ENCODE assay signal across 6 cellular contexts in the genomic region with DNA sequence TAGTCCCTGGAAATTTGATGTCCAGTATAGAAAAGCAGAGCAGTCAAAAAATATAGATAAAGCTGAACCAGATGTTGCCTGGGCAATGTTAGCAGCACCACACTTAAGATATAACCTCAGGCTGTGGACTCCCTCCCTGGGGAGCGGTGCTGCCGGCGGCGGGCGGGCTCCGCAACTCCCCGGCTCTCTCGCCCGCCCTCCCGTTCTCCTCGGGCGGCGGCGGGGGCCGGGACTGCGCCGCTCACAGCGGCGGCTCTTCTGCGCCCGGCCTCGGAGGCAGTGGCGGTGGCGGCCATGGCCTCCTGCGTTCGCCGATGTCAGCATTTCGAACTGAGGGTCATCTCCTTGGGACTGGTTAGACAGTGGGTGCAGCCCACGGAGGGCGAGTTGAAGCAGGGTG.
DNase-seq lines count a peak whose midpoint lies in the region; ATAC-seq and TF ChIP-seq lines count a peak whose summit lies in the region.
"Not testable (repeated sequence)": the region's sequence is repeated elsewhere in the genome, so short reads cannot be mapped to it uniquely, and the experiment has no call there.

No MANE protein-coding gene starts in this region.

- H3K27ac ChIP-seq in Panc1 (ENCODE audit: low read length); foreskin keratinocyte; lower lobe of right lung: not testable (repeated sequence)

- not testable (repeated sequence) for H3K9me3 Mint-ChIP-seq in activated naive CD8-positive, alpha-beta T cell treated with anti-CD3 and anti-CD28 coated beads, Interleukin-2, amount 10 ng/mL, durations not matched to agents 7 days and 5 days; stimulated activated effector memory CD8-positive, alpha-beta T cell treated with anti-CD3 and anti-CD28 coated beads, Interleukin-12 subunit alpha, Interleukin-12 subunit beta, amount 100 ng/mL, for 72 hours

- not testable (repeated sequence) for H3K36me3 ChIP-seq in Panc1 (ENCODE audit: control insufficient read depth, insufficient read depth, low read length); lower lobe of right lung

- ATAC-seq in Panc1 (peak; percentile 45; the same call in 1 of the 2 replicates), foreskin keratinocyte (peak; percentile 24), left ventricle myocardium superior (peak; percentile 48), lower lobe of right lung (peak; percentile 21 to 52)
- peak; percentile 61 for ATAC-seq in activated naive CD8-positive, alpha-beta T cell treated with anti-CD3 and anti-CD28 coated beads, Interleukin-2, amount 10 ng/mL, durations not matched to agents 7 days and 5 days (ENCODE audit: low read depth)
- ATAC-seq in stimulated activated effector memory CD8-positive, alpha-beta T cell treated with anti-CD3 and anti-CD28 coated beads, Interleukin-12 subunit alpha, Interleukin-12 subunit beta, amount 100 ng/mL, for 72 hours, result peak; percentile 32

- in situ Hi-C loops in Panc1 (cut with HindIII; ENCODE audit: low pct_unique_long_range_greater_than_20kb, low sequenced_read_pairs), result not testable (repeated sequence)

- not testable (repeated sequence) for H3K4me1 ChIP-seq in Panc1 (ENCODE audit: control insufficient read depth, insufficient read depth, low read length); foreskin keratinocyte; lower lobe of right lung

- not testable (repeated sequence) for H3K4me1 Mint-ChIP-seq in activated naive CD8-positive, alpha-beta T cell treated with anti-CD3 and anti-CD28 coated beads, Interleukin-2, amount 10 ng/mL, durations not matched to agents 7 days and 5 days; stimulated activated effector memory CD8-positive, alpha-beta T cell treated with anti-CD3 and anti-CD28 coated beads, Interleukin-12 subunit alpha, Interleukin-12 subunit beta, amount 100 ng/mL, for 72 hours

- not testable (repeated sequence) for H3K4me3 Mint-ChIP-seq in activated naive CD8-positive, alpha-beta T cell treated with anti-CD3 and anti-CD28 coated beads, Interleukin-2, amount 10 ng/mL, durations not matched to agents 7 days and 5 days; stimulated activated effector memory CD8-positive, alpha-beta T cell treated with anti-CD3 and anti-CD28 coated beads, Interleukin-12 subunit alpha, Interleukin-12 subunit beta, amount 100 ng/mL, for 72 hours

- POLR2A ChIA-PET in Panc1 (lab: Charles Lee); activated naive CD8-positive, alpha-beta T cell treated with anti-CD3 and anti-CD28 coated beads, Interleukin-2, amount 10 ng/mL, durations not matched to agents 7 days and 5 days (lab: Charles Lee): not testable (repeated sequence)

- not testable (repeated sequence) for H3K9me3 ChIP-seq in Panc1 (ENCODE audit: control insufficient read depth, insufficient read depth, low read depth, low read length); lower lobe of right lung

- H3K4me3 ChIP-seq in Panc1 (ENCODE audit: low read depth in 2 of 2, low read length in 2 of 2); lower lobe of right lung: not testable (repeated sequence)

- not testable (repeated sequence) for H3K36me3 Mint-ChIP-seq in activated naive CD8-positive, alpha-beta T cell treated with anti-CD3 and anti-CD28 coated beads, Interleukin-2, amount 10 ng/mL, durations not matched to agents 7 days and 5 days; stimulated activated effector memory CD8-positive, alpha-beta T cell treated with anti-CD3 and anti-CD28 coated beads, Interleukin-12 subunit alpha, Interleukin-12 subunit beta, amount 100 ng/mL, for 72 hours

- H3K27me3 Mint-ChIP-seq in activated naive CD8-positive, alpha-beta T cell treated with anti-CD3 and anti-CD28 coated beads, Interleukin-2, amount 10 ng/mL, durations not matched to agents 7 days and 5 days, result not testable (repeated sequence)

- not testable (repeated sequence) for TF ChIP-seq CTCF in Panc1 (IDR thresholded peaks at IDR 0.05); foreskin keratinocyte (conservative IDR thresholded peaks at IDR 0.05); lower lobe of right lung (IDR thresholded peaks at IDR 0.05)

- H3K27me3 ChIP-seq in Panc1 (ENCODE audit: control insufficient read depth, insufficient read depth, low read length); foreskin keratinocyte; lower lobe of right lung (ENCODE audit: low read depth): not testable (repeated sequence)

- not testable (repeated sequence) for H3K27ac Mint-ChIP-seq in activated naive CD8-positive, alpha-beta T cell treated with anti-CD3 and anti-CD28 coated beads, Interleukin-2, amount 10 ng/mL, durations not matched to agents 7 days and 5 days; stimulated activated effector memory CD8-positive, alpha-beta T cell treated with anti-CD3 and anti-CD28 coated beads, Interleukin-12 subunit alpha, Interleukin-12 subunit beta, amount 100 ng/mL, for 72 hours

- not testable (repeated sequence) for BruUV-seq in Panc1 (replicated peaks; lab: Mats Ljungman, UMichigan)

- intact Hi-C loops in Panc1 (cut with micrococcal nuclease; ENCODE audit: unreplicated experiment); left ventricle myocardium superior (cut with micrococcal nuclease); lower lobe of right lung (cut with DNase I): not testable (repeated sequence)

- DNase-seq in Panc1 (ENCODE audit: low read depth, low spot score); activated naive CD8-positive, alpha-beta T cell treated with anti-CD3 and anti-CD28 coated beads, Interleukin-2, amount 10 ng/mL, durations not matched to agents 7 days and 5 days; foreskin keratinocyte; left ventricle myocardium superior; lower lobe of right lung; stimulated activated effector memory CD8-positive, alpha-beta T cell treated with anti-CD3 and anti-CD28 coated beads, Interleukin-12 subunit alpha, Interleukin-12 subunit beta, amount 100 ng/mL, for 72 hours (ENCODE audit: low spot score in 2 of 2): not testable (repeated sequence)

- CTCF ChIA-PET in Panc1 (lab: Charles Lee), result not testable (repeated sequence)
